ENCODE assay signal across 8 cellular contexts in the genomic region with DNA sequence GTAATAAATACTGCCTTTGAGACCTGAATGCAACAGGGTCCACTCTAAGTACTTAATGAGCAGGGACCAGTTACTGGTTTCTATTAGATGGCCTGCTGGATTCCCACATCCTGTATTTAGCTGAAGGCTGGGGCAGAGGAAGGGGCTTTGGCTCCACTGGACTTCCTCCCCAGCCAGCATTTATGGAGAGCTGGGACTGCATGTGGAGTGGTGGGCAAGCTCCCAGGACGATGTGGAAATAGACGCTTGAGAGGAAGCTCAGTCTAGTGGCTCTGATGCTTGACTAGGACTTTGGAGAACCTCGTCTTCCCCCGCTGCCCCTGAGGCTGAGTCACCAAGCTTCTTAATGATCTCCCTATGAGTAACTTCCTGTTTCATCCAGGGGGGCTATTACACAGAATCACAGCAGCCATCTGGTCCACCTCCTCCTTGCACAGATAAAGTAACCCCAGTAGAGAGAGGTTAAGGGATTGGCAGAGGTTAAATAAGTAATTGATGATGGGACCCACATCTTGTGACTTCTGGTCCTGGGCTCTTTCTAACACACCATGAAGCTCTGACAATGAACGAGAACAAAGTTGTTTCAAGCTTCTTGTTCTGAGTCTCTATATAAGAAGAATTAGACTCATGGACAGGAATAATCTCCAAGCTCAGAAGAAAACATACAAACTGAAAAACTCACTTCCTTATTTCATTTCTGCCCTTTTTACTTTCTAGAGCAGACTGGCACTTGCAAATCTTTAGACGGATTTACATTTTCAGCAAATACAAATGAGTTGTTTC.
DNase-seq lines count a peak whose midpoint lies in the region; ATAC-seq and TF ChIP-seq lines count a peak whose summit lies in the region.

No MANE protein-coding gene starts in this region.

- no peak for TF ChIP-seq CTCF in progenitor cell of endocrine pancreas (IDR thresholded peaks at IDR 0.05; ENCODE audit: unreplicated experiment)

- no peaks in the 10 kb centered on the region for H3K9me3 Mint-ChIP-seq in activated T-cell treated with anti-CD3 and anti-CD28 coated beads, Interleukin-2, amount 50 U/mL, for 4 hours
- H3K9me3 Mint-ChIP-seq in progenitor cell of endocrine pancreas (ENCODE audit: low read depth): no peaks in the 10 kb centered on the region

- H3K27ac Mint-ChIP-seq in progenitor cell of endocrine pancreas: no peak overlapping the region

- no peak overlapping the region for H3K4me3 Mint-ChIP-seq in activated T-cell treated with anti-CD3 and anti-CD28 coated beads, Interleukin-2, amount 50 U/mL, for 4 hours
- no peak overlapping the region for H3K4me3 Mint-ChIP-seq in progenitor cell of endocrine pancreas (ENCODE audit: low read depth)

- in situ Hi-C loops in KBM-7 (cut with MboI; ENCODE audit: low pct_unique_long_range_greater_than_20kb, low sequenced_read_pairs): no loop called here

- peaks cover 19% of the 10 kb centered on the region for H3K4me1 Mint-ChIP-seq in activated T-cell treated with anti-CD3 and anti-CD28 coated beads, Interleukin-2, amount 50 U/mL, for 4 hours (ENCODE audit: low read depth)
- H3K4me1 Mint-ChIP-seq in progenitor cell of endocrine pancreas (ENCODE audit: low read depth): peaks cover 49% of the 10 kb centered on the region

- H3K27me3 Mint-ChIP-seq in activated T-cell treated with anti-CD3 and anti-CD28 coated beads, Interleukin-2, amount 50 U/mL, for 4 hours (ENCODE audit: low read depth): peaks cover 6% of the 10 kb centered on the region
- peaks cover 20% of the 10 kb centered on the region for H3K27me3 Mint-ChIP-seq in progenitor cell of endocrine pancreas

- intact Hi-C loops in left ventricle myocardium superior (cut with micrococcal nuclease): no loop called here

- H3K36me3 Mint-ChIP-seq in activated T-cell treated with anti-CD3 and anti-CD28 coated beads, Interleukin-2, amount 50 U/mL, for 4 hours (ENCODE audit: insufficient read depth): no peaks in the 10 kb centered on the region
- peaks cover 1% of the 10 kb centered on the region for H3K36me3 Mint-ChIP-seq in progenitor cell of endocrine pancreas (ENCODE audit: insufficient read depth)

- peak; percentile 81 for ATAC-seq in GM21786 (IDR thresholded peaks at IDR 0.05; ENCODE audit: unreplicated experiment)
- peak; percentile 76 to 82 for ATAC-seq in activated T-cell treated with anti-CD3 and anti-CD28 coated beads, Interleukin-2, amount 50 U/mL, for 4 hours
- ATAC-seq in left ventricle myocardium superior: peak; percentile 79

- DNase-seq in activated T-cell treated with anti-CD3 and anti-CD28 coated beads for 48 hours (ENCODE audit: low read depth) (peak; percentile 22), KBM-7 (peak; percentile 57), left ventricle myocardium superior (peak; percentile 80), progenitor cell of endocrine pancreas (ENCODE audit: low spot score, unreplicated experiment) (no peak)
- DNase-seq in activated T-cell treated with anti-CD3 and anti-CD28 coated beads, Interleukin-2, amount 50 U/mL, for 1 hour: no peak
- peak; percentile 18 for DNase-seq in activated T-cell treated with anti-CD3 and anti-CD28 coated beads, Interleukin-2, amount 50 U/mL, for 4 hours
- peak; percentile 7 for DNase-seq in stimulated activated CD4-positive, alpha-beta T cell treated with anti-CD3 and anti-CD28 coated beads, Interleukin-4, amount 100 ng/mL, for 1 hour

Comparison
In these comparisons a context has a peak if more than half of its experiments do, and no peak if none do; other contexts are left out.
1. DNase-seq: peak in activated T-cell treated with anti-CD3 and anti-CD28 coated beads for 48 hours (single experiment), KBM-7 (single experiment), activated T-cell treated with anti-CD3 and anti-CD28 coated beads, Interleukin-2, amount 50 U/mL, for 4 hours (single experiment), left ventricle myocardium superior (single experiment) and stimulated activated CD4-positive, alpha-beta T cell treated with anti-CD3 and anti-CD28 coated beads, Interleukin-4, amount 100 ng/mL, for 1 hour (single experiment); none in activated T-cell treated with anti-CD3 and anti-CD28 coated beads, Interleukin-2, amount 50 U/mL, for 1 hour (single experiment) and progenitor cell of endocrine pancreas (single experiment).
2. Peak in every context shown above with its lines, with median percentiles within 50 percentile points of each other: ATAC-seq.